Comparison of ENCODE assay signal across 10 cellular contexts in genomic region chr6:41706876-41707564, GRCh38. TPM values are rescaled to one million over a fixed set of nuclear protein-coding genes. Genes with fewer than 3 reads are reported as not detected.
DNase-seq lines count a peak whose midpoint lies in the region; ATAC-seq, FAIRE-seq and TF ChIP-seq lines count a peak whose summit lies in the region.
"Had no signal": no experiment of that assay in that cellular context is flagged by ENCODE, and none has a peak within 500 bp of the region (broad histone marks: within the 10 kb centered on the region; RNA-seq: fewer than 3 reads in every experiment).

No MANE protein-coding gene starts in this region.

- DNase-seq in BE2C = peak; percentile 40
- DNase-seq in Karpas-422 = peak; percentile 90
- no peak for DNase-seq in GM12878 (ENCODE audit: low read depth, low spot score)
- DNase-seq in lower lobe of right lung = no peak
- peak; percentile 81 to 82 for DNase-seq in tibial artery
- no peak for DNase-seq in DMS53 treated with DMSO at 0.1 percent for 48 hours (lab: John Stamatoyannopoulos, UW; ENCODE audit: unreplicated experiment)
- DNase-seq in cerebellum (ENCODE audit: low spot score) = no peak

- intact Hi-C loops in GM12878 (cut with micrococcal nuclease; ENCODE audit: unreplicated experiment) = loop anchor here (1.0 to 10.0 kb wide), 5 partner anchors 7 to 338 kb away; partner anchors contain the start of genes FRS3 and TFEB
- intact Hi-C loops in lower lobe of right lung (cut with DNase I) = no loop called here
- intact Hi-C loops in tibial artery (cut with DNase I; ENCODE audit: low total_unique reads) = loop anchor here (2.0 to 10.0 kb wide), 2 partner anchors 28 to 78 kb away; partner anchors contain the start of genes PRICKLE4, TFEB and TOMM6

- TF ChIP-seq RAD21 in GM12878 (IDR thresholded peaks at IDR 0.05; ENCODE audit: insufficient read depth, low read depth, low read length) = no peak

- in situ Hi-C loops in GM12878 (cut with MboI) = no loop called here

- H3K4me1 ChIP-seq in BE2C (peaks cover 8% of the 10 kb centered on the region), Karpas-422 (ENCODE audit: low read length) (peaks cover 97% of the 10 kb centered on the region), GM12878 (ENCODE audit: control insufficient read depth, insufficient read depth, low read length) (peaks cover 53% of the 10 kb centered on the region), lower lobe of right lung (peaks cover 44% of the 10 kb centered on the region), tibial artery (peaks cover 0 to 60% (median 49%) of the 10 kb centered on the region in 4 donors)

- SMC1A ChIA-PET in GM12878 (lab: Charles Lee; ENCODE audit: uncharacterized antibody, unreplicated experiment) = interaction anchor here (1.0 to 7.2 kb wide), 5 partner anchors 10 to 24 kb away, joined by 3 to 168 read pairs (median 82); no protein-coding TSS in a partner anchor

- peak; percentile 78 for TF ChIP-seq POLR2A in GM12878 (IDR thresholded peaks at IDR 0.05; ENCODE audit: low read depth, low read length)

- H3K27me3 ChIP-seq in BE2C (no peaks in the 10 kb centered on the region), Karpas-422 (ENCODE audit: low read length) (no peaks in the 10 kb centered on the region), GM12878 (replicated peaks in 1 of 2; ENCODE audit: control insufficient read depth in 2 of 2, insufficient read depth in 2 of 2, low read length in 1 of 2) (no peaks in the 10 kb centered on the region), lower lobe of right lung (ENCODE audit: low read depth) (no peaks in the 10 kb centered on the region), tibial artery (no peaks in the 10 kb centered on the region)

- H3K9ac ChIP-seq in Karpas-422 (ENCODE audit: low read length) (peak overlapping the region; percentile 88), GM12878 (ENCODE audit: control insufficient read depth, insufficient read depth, low read length) (peak overlapping the region; percentile 99)

- peaks cover 9% of the 10 kb centered on the region; the same call in 1 of the 2 replicates for H4K20me1 ChIP-seq in Karpas-422 (ENCODE audit: insufficient read depth, low read depth, low read length)
- no peaks in the 10 kb centered on the region; the same call in 1 of the 2 replicates for H4K20me1 ChIP-seq in GM12878 (ENCODE audit: control insufficient read depth, insufficient read depth)

- BruUV-seq in GM12878 (replicated peaks; lab: Mats Ljungman, UMichigan) = no TSS peak

- H3K9me2 ChIP-seq in Karpas-422 (replicated peaks; ENCODE audit: insufficient read depth, low read length) = no peaks in the 10 kb centered on the region

- CTCF ChIA-PET in GM12878 (lab: Yijun Ruan, JAX) = interaction anchor here (0.8 to 4.6 kb wide), 11 partner anchors 10 to 399 kb away, joined by 3 to 87 read pairs (median 15); no protein-coding TSS in a partner anchor

- peak overlapping the region; percentile 88 for H3K4me2 ChIP-seq in Karpas-422 (ENCODE audit: low read depth, low read length, poor library complexity, severe bottlenecking)
- H3K4me2 ChIP-seq in GM12878 (ENCODE audit: control insufficient read depth, insufficient read depth) = peak overlapping the region; percentile 99

- H3K4me3 ChIP-seq in BE2C (ENCODE audit: low read depth, low read length) (no peak overlapping the region), Karpas-422 (ENCODE audit: low read length) (peak overlapping the region; percentile 65), GM12878 (peak overlapping the region; percentile 85), lower lobe of right lung (no peak overlapping the region), tibial artery (no peak overlapping the region)

- H3K9me3 ChIP-seq in BE2C = no peaks in the 10 kb centered on the region
- no peaks in the 10 kb centered on the region for H3K9me3 ChIP-seq in Karpas-422 (ENCODE audit: low read length)
- H3K9me3 ChIP-seq in GM12878 (replicated peaks; ENCODE audit: control insufficient read depth, insufficient read depth, low read length) = no peaks in the 10 kb centered on the region
- no peaks in the 10 kb centered on the region for H3K9me3 ChIP-seq in lower lobe of right lung
- H3K9me3 ChIP-seq in tibial artery = no peaks in the 10 kb centered on the region

- POLR2A ChIA-PET in GM12878 (lab: Charles Lee) = interaction anchor here (6.1 kb wide), 2 partner anchors 14 to 25 kb away, joined by 180 to 210 read pairs; partner anchors contain the start of gene TFEB

- no peak overlapping the region for H2AFZ ChIP-seq in Karpas-422 (ENCODE audit: low read length)
- no peak overlapping the region for H2AFZ ChIP-seq in GM12878 (ENCODE audit: control insufficient read depth, low read depth, low read length)

- FAIRE-seq in GM12878 (lab: Jason Lieb, UNC) = peak; percentile 68

- ATAC-seq in GM12878 (peak; percentile 55), lower lobe of right lung (peak; percentile 56 to 58), GM18519 (IDR thresholded peaks at IDR 0.05; ENCODE audit: low FRiP score, unreplicated experiment) (no peak)

- H3K36me3 ChIP-seq in BE2C (no peaks in the 10 kb centered on the region), Karpas-422 (ENCODE audit: insufficient read depth, low read length) (peaks cover 16% of the 10 kb centered on the region; the same call in 1 of the 2 replicates), GM12878 (ENCODE audit: control insufficient read depth in 2 of 2, insufficient read depth in 2 of 2, low read length in 1 of 2) (peaks cover 14 to 24% of the 10 kb centered on the region in 2 experiments), lower lobe of right lung (no peaks in the 10 kb centered on the region), tibial artery (peaks cover 0 to 5% (median 0%) of the 10 kb centered on the region in 3 donors)

- RAD21 ChIA-PET in GM12878 (lab: Charles Lee; ENCODE audit: unreplicated experiment) = interaction anchor here (1.0 to 6.3 kb wide), 7 partner anchors 9 to 721 kb away, joined by 3 to 185 read pairs (median 30); partner anchors contain the start of gene TFEB

- TF ChIP-seq CTCF in BE2C (IDR thresholded peaks at IDR 0.05; ENCODE audit: low read depth, low read length) (no peak), GM12878 (IDR thresholded peaks at IDR 0.05 in 2 of 3, conservative IDR thresholded peaks at IDR 0.05 in 1 of 3; ENCODE audit: control insufficient read depth in 2 of 3, extremely low read depth in 1 of 3, insufficient read depth in 1 of 3, low read depth in 3 of 3, low read length in 3 of 3) (no peak), lower lobe of right lung (IDR thresholded peaks at IDR 0.05) (no peak), tibial artery (IDR thresholded peaks at IDR 0.05) (no peak)

- whole genome bisulfite sequencing in GM12878 (ENCODE audit: insufficient coverage, insufficient replicate concordance, low lambda C conversion rate, missing lambda C conversion rate) = 0% methylated on average over 9 of the region's 9 CpGs

- H3K79me2 ChIP-seq in Karpas-422 (ENCODE audit: low read length) (peaks cover 71% of the 10 kb centered on the region), GM12878 (ENCODE audit: control insufficient read depth, insufficient read depth, low read length) (peaks cover 89% of the 10 kb centered on the region)

- H3K27ac ChIP-seq in Karpas-422 (ENCODE audit: low read length) = peak overlapping the region; percentile 99
- peak overlapping the region; percentile 99 for H3K27ac ChIP-seq in GM12878 (ENCODE audit: control insufficient read depth, insufficient read depth)
- H3K27ac ChIP-seq in lower lobe of right lung = peak overlapping the region; percentile 73
- peak overlapping the region; percentile 86 to 93 for H3K27ac ChIP-seq in tibial artery

- TF ChIP-seq EP300 in GM12878 (IDR thresholded peaks at IDR 0.05; ENCODE audit: borderline replicate concordance in 1 of 2, control insufficient read depth in 1 of 2, low read depth in 2 of 2, low read length in 2 of 2) = no peak

TF ChIP-seq in GM12878, 131 proteins besides CTCF, POLR2A, EP300 and RAD21 (continues in another document):
- no peak for TF ChIP-seq YBX1 (IDR thresholded peaks at IDR 0.05)

RNA-seq across cellular contexts. Expression of gene TFEB, which starts 28.4 kb away (rescaled TPM):
- 41.5 TPM for polyA plus RNA-seq in BE2C (2012; ENCODE audit: insufficient read depth, insufficient read length, low read depth)
- 72.3 and 117 TPM in 2 replicates for total RNA-seq in Karpas-422 (2014; rRNA removed; shearing (Covaris generic); ENCODE audit: low replicate concordance)
- 91.8 and 108 TPM in 2 replicates for total RNA-seq in GM12878 (2013; cell fraction: nucleolus; rRNA removed)
- total RNA-seq in GM12878 (2014; rRNA removed) (95.7 and 97.9 TPM in 2 replicates), GM12878 (2014; rRNA removed; fragmentation: Illumina TruSeq; extraction: Trizol) (30.7 and 31.4 TPM in 2 replicates), GM12878 (2021) (97.7 and 108 TPM in 2 replicates), lower lobe of right lung (36.5 TPM), cerebellum (1.9 TPM)
- polyA plus RNA-seq in GM12878 (2011; ENCODE audit: low read depth) = 42.6 TPM
- polyA plus RNA-seq in GM12878 (2011; rRNA removed) (22.8 and 62.1 TPM in 2 replicates), GM12878 (2014; fragmentation: Illumina TruSeq; extraction: Trizol) (6.6 and 22.4 TPM in 2 replicates), GM12878 (2014; fragmentation: Nextera tagmentation; extraction: Ambion mirVana) (1 to 10 TPM in 1 of 2 experiments, under 1 TPM in 1; 0.84 to 2.6 TPM), GM12878 (2014; rRNA removed) (107 and 133 TPM in 2 replicates), GM12878 (2016; fragmentation: Nextera tagmentation; extraction: Ambion mirVana) (10 to 100 TPM; 59.4 to 64.3 TPM)
- polyA plus RNA-seq in GM12878 (2011; cell fraction: cytosol; rRNA removed) = 56.5 and 88.1 TPM in 2 replicates
- 83.6 and 85.7 TPM in 2 replicates for polyA plus RNA-seq in GM12878 (2011; cell fraction: nucleus; rRNA removed)
- polyA plus RNA-seq in GM12878 (2012) = 59.0 and 84.4 TPM in 2 replicates
- polyA minus RNA-seq in GM12878 (2011; rRNA and poly(A)+ RNA removed) = 46.4 and 70.0 TPM in 2 replicates
- polyA minus RNA-seq in GM12878 (2011; cell fraction: cytosol; rRNA and poly(A)+ RNA removed) = 35.4 and 37.4 TPM in 2 replicates
- polyA minus RNA-seq in GM12878 (2011; cell fraction: nucleus; rRNA and poly(A)+ RNA removed) = 29.1 and 40.5 TPM in 2 replicates

RNA-seq across cellular contexts. Expression of gene PGC, which starts 40.2 kb away (rescaled TPM):
- polyA plus RNA-seq in BE2C (2012; ENCODE audit: insufficient read depth, insufficient read length, low read depth) = not detected
- not detected in 2 replicates for total RNA-seq in Karpas-422 (2014; rRNA removed; shearing (Covaris generic); ENCODE audit: low replicate concordance)
- not detected in 2 replicates for total RNA-seq in GM12878 (2013; cell fraction: nucleolus; rRNA removed)
- not detected in 2 replicates for total RNA-seq in GM12878 (2014; rRNA removed)
- total RNA-seq in GM12878 (2014; rRNA removed; fragmentation: Illumina TruSeq; extraction: Trizol) = not detected in 2 replicates
- total RNA-seq in GM12878 (2021) = 0.26 and 1.2 TPM in 2 replicates
- polyA plus RNA-seq in GM12878 (2011; ENCODE audit: low read depth) = not detected
- not detected in 2 replicates for polyA plus RNA-seq in GM12878 (2011; rRNA removed)
- not detected in 2 replicates for polyA plus RNA-seq in GM12878 (2011; cell fraction: cytosol; rRNA removed)
- polyA plus RNA-seq in GM12878 (2011; cell fraction: nucleus; rRNA removed) = not detected in 2 replicates
- not detected in 2 replicates for polyA plus RNA-seq in GM12878 (2012)
- not detected in 2 replicates for polyA plus RNA-seq in GM12878 (2014; fragmentation: Illumina TruSeq; extraction: Trizol)
- not detected for polyA plus RNA-seq in GM12878 (2014; fragmentation: Nextera tagmentation; extraction: Ambion mirVana)
- not detected in 2 replicates for polyA plus RNA-seq in GM12878 (2014; rRNA removed)
- polyA plus RNA-seq in GM12878 (2016; fragmentation: Nextera tagmentation; extraction: Ambion mirVana) = not detected
- not detected in 2 replicates for polyA minus RNA-seq in GM12878 (2011; rRNA and poly(A)+ RNA removed)
- polyA minus RNA-seq in GM12878 (2011; cell fraction: cytosol; rRNA and poly(A)+ RNA removed) = not detected in 2 replicates
- polyA minus RNA-seq in GM12878 (2011; cell fraction: nucleus; rRNA and poly(A)+ RNA removed) = not detected in 2 replicates
- total RNA-seq in lower lobe of right lung = 947 TPM
- 0.36 TPM for total RNA-seq in cerebellum
- total RNA-seq: bronchial epithelial cell, subcutaneous adipose tissue had no signal

Comparison
In these comparisons a context has a peak if more than half of its experiments do, and no peak if none do; other contexts are left out.
1. DNase-seq: peak in BE2C (single experiment), Karpas-422 (single experiment) and tibial artery (2 of 2); none in GM12878 (single experiment), lower lobe of right lung (single experiment), DMS53 treated with DMSO at 0.1 percent for 48 hours (single experiment) and cerebellum (single experiment).
2. H3K4me3 ChIP-seq: peak in Karpas-422 (single experiment) and GM12878 (single experiment); none in BE2C (single experiment), lower lobe of right lung (single experiment) and tibial artery (0 of 2).
3. RNA of gene TFEB, which starts 28.4 kb away (total RNA-seq): 30.7 to 108 TPM in GM12878, 72.3 to 117 TPM in Karpas-422 and 36.5 TPM in lower lobe of right lung (single experiment); 1.9 TPM in cerebellum (single experiment); every median in the first group is over 10 times any median in the second.
4. RNA of gene PGC, which starts 40.2 kb away (total RNA-seq): 947 TPM in lower lobe of right lung (single experiment); 0.36 TPM in cerebellum (single experiment), not detected in Karpas-422 and 0.26 to 1.2 TPM in GM12878; every median in the first group is over 100 times any median in the second.
5. Peak in every context shown above with its lines, with median percentiles within 50 percentile points of each other: H3K27ac ChIP-seq.